10 cellular contexts compared by ENCODE assay signal in the genomic region with DNA sequence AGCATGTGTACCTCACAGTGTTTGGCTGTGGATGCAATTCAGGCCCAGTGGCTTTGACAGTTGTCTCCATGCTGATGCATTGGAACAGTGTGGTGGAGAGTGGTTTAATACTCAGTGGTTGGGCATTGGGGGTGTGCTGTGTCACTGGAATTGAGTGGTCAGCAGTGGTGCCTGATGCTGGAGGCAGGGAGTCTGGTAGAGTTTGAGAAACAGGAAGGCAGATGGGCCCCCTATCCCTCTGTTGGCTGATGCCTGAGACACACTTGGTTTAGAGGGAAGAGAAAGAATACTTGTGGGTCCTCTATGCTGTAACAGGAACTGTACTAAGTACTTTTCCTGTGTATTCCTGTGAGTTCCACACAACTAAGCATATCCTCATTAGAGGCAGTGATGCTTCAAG. TPM values are rescaled to one million over a fixed set of nuclear protein-coding genes. Genes with fewer than 3 reads are reported as not detected.
DNase-seq lines count a peak whose midpoint lies in the region; ATAC-seq and TF ChIP-seq lines count a peak whose summit lies in the region.
"Had no signal": no experiment of that assay in that cellular context is flagged by ENCODE, and none has a peak within 500 bp of the region (broad histone marks: within the 10 kb centered on the region; RNA-seq: fewer than 3 reads in every experiment).

No MANE protein-coding gene starts in this region.

- H2AFZ ChIP-seq in neural progenitor cell (replicated peaks), result peak overlapping the region; percentile 8

- H3K27me3 ChIP-seq in BLaER1 (no peaks in the 10 kb centered on the region), neural progenitor cell (no peaks in the 10 kb centered on the region)

- H3F3A ChIP-seq in neural progenitor cell (ENCODE audit: low read depth), result no peaks in the 10 kb centered on the region

- peaks cover 3% of the 10 kb centered on the region for H3K36me3 Mint-ChIP-seq in neural progenitor cell

- no peak overlapping the region for H3K4me3 ChIP-seq in BLaER1
- H3K4me3 ChIP-seq in neural progenitor cell, result no peak overlapping the region

- TF ChIP-seq POLR2A in GM18505 (IDR thresholded peaks at IDR 0.05; ENCODE audit: borderline replicate concordance, extremely low read depth, insufficient read depth, insufficient read length), result no peak

- H3K4me2 ChIP-seq in BLaER1 (peak overlapping the region; percentile 79), neural progenitor cell (no peak overlapping the region)

- H3K4me3 Mint-ChIP-seq in neural progenitor cell, result no peak overlapping the region

- H4K20me1 ChIP-seq in BLaER1 (no peaks in the 10 kb centered on the region), neural progenitor cell (ENCODE audit: low read depth) (no peaks in the 10 kb centered on the region)

- H3K27ac ChIP-seq in BLaER1 (peak overlapping the region; percentile 54; the same call in 1 of the 2 replicates), KOPT-K1 (ENCODE audit: low read depth, low read length, poor library complexity, severe bottlenecking) (peak overlapping the region; percentile 76), caudate nucleus (ENCODE audit: low read depth, low read length) (peak overlapping the region; percentile 67), neural progenitor cell (no peak overlapping the region)

- peaks cover 4% of the 10 kb centered on the region for H3K9me3 Mint-ChIP-seq in neural progenitor cell

- peak overlapping the region; percentile 14 for H3K27ac Mint-ChIP-seq in neural progenitor cell

- TF ChIP-seq CTCF in neural progenitor cell (IDR thresholded peaks at IDR 0.05), result no peak

- peaks cover 54% of the 10 kb centered on the region for H3K4me1 Mint-ChIP-seq in neural progenitor cell

- no peaks in the 10 kb centered on the region for H3K27me3 Mint-ChIP-seq in neural progenitor cell (ENCODE audit: insufficient read depth, low read depth)

- ATAC-seq in GM18505 (IDR thresholded peaks at IDR 0.05; ENCODE audit: unreplicated experiment), result no peak

- no peaks in the 10 kb centered on the region for H3K79me2 ChIP-seq in neural progenitor cell (ENCODE audit: low read depth)

- H3K9ac ChIP-seq in BLaER1 (no peak overlapping the region), neural progenitor cell (no peak overlapping the region)

- H3K36me3 ChIP-seq in BLaER1 (no peaks in the 10 kb centered on the region), KOPT-K1 (ENCODE audit: insufficient read depth, low read length) (no peaks in the 10 kb centered on the region), neural progenitor cell (no peaks in the 10 kb centered on the region)

- peaks cover 35% of the 10 kb centered on the region for H3K4me1 ChIP-seq in BLaER1
- H3K4me1 ChIP-seq in neural progenitor cell, result peaks cover 24% of the 10 kb centered on the region

- DNase-seq in caudate nucleus (lab: John Stamatoyannopoulos, UW), result peak in 1 of 61 donors; percentile 20
- DNase-seq in neural progenitor cell (ENCODE audit: low spot score), result no peak
- no peak for DNase-seq in NCI-H774 (lab: John Stamatoyannopoulos, UW)
- DNase-seq in HuH-7 (ENCODE audit: low spot score), result no peak
- no peak for DNase-seq in stimulated activated CD4-positive, alpha-beta T cell treated with anti-CD3 and anti-CD28 coated beads, Interleukin-4, amount 100 ng/mL, for 4 hours
- DNase-seq: cerebellar nuclear complex; stimulated activated naive CD4-positive, alpha-beta T cell treated with Interleukin-2 at 50 U/mL for 16 hours had no signal

- H3K9me3 ChIP-seq in BLaER1 (no peaks in the 10 kb centered on the region), KOPT-K1 (ENCODE audit: insufficient read depth, low read length, poor library complexity, severe bottlenecking) (no peaks in the 10 kb centered on the region), neural progenitor cell (ENCODE audit: low read depth) (no peaks in the 10 kb centered on the region)

RNA-seq across cellular contexts. Expression of gene EEPD1, which starts 55.4 kb away (rescaled TPM):
- 1.1 and 6.5 TPM in 2 replicates for total RNA-seq in neural progenitor cell (ENCODE audit: low replicate concordance)
